27 cellular contexts compared by ENCODE assay signal in the genomic region with DNA sequence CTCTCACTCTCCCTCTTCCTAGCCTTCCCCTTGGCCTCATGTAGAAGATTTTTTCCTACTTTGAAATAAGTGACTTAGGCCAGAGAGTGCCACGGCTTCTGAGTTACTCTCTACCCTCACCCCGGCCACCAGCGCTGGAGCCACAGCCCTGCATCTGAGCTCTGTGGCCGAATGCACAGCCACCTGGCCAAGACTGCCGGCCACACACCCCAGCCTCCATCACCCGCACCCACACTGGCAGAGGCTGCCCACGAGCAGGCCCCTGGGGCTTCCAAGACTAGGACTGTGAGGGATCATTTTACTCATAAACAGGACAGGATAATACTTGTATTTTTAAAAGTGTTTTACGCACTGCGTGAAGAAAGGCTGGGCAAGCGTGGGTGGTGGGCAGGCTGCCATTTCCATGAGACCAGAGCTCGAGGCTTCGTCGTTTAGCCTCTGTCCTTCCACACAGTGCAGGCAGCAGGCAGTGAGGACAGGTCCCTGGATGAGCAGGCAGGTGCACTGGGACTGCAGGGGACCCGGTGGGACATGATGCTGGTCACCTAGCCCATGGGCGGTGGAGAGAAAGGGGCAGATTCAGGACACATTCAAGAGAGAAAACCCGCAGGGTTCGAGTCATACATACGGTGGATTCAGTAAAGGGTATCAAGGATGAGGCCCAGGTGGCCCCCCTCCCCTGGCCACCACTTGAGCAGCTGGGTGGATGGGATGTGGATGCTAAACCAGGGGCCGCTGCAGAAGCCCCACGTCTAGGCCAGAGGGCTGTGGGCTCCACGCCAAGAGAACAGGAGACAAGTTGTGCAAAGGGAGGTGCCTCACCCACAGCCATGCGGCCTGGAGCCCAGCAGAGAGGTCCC.
"Had no signal": no experiment of that assay in that cellular context is flagged by ENCODE, and none has a peak within 500 bp of the region (broad histone marks: within the 10 kb centered on the region; RNA-seq: fewer than 3 reads in every experiment).

No MANE protein-coding gene starts in this region.

- H3K36me3 Mint-ChIP-seq: activated naive CD8-positive, alpha-beta T cell treated with anti-CD3 and anti-CD28 coated beads for 36 hours; mesothelial cell of epicardium; naive B cell; T-cell had no signal

- H3K9me3 Mint-ChIP-seq: activated CD8-positive, alpha-beta T cell treated with anti-CD3 and anti-CD28 coated beads for 36 hours; activated naive CD8-positive, alpha-beta T cell treated with anti-CD3 and anti-CD28 coated beads for 36 hours; activated T-cell treated with anti-CD3 and anti-CD28 coated beads, Interleukin-2, amount 50 U/mL, for 72 hours; mesothelial cell of epicardium; naive B cell; T-cell had no signal

- DNase-seq: activated CD4-positive, alpha-beta T cell treated with anti-CD3 and anti-CD28 coated beads for 48 hours; activated CD8-positive, alpha-beta T cell treated with anti-CD3 and anti-CD28 coated beads for 36 hours; activated naive CD4-positive, alpha-beta T cell; activated naive CD8-positive, alpha-beta T cell treated with anti-CD3 and anti-CD28 coated beads for 36 hours; activated T-cell treated with anti-CD3 and anti-CD28 coated beads for 4 hours; activated T-cell treated with anti-CD3 and anti-CD28 coated beads, Interleukin-2, amount 50 U/mL, for 72 hours; adrenal gland; aorta; body of pancreas; dorsolateral prefrontal cortex; effector memory CD4-positive, alpha-beta T cell; hippocampal formation; left cardiac atrium; naive B cell; nephron progenitor cell; occipital lobe; spleen; stimulated activated naive CD4-positive, alpha-beta T cell; T-cell; tibial artery; upper lobe of right lung had no signal

- ATAC-seq: activated CD8-positive, alpha-beta T cell treated with anti-CD3 and anti-CD28 coated beads for 36 hours; activated T-cell treated with anti-CD3 and anti-CD28 coated beads, Interleukin-2, amount 50 U/mL, for 72 hours; body of pancreas; gastroesophageal sphincter; left cardiac atrium; right cardiac atrium; T-cell; upper lobe of right lung had no signal

- H3K36me3 ChIP-seq: adrenal gland, gastroesophageal sphincter, spleen, suprapubic skin, tibial artery, upper lobe of right lung had no signal

- H3K27ac ChIP-seq: adrenal gland, body of pancreas, coronary artery, dorsolateral prefrontal cortex, gastroesophageal sphincter, spleen, suprapubic skin, tibial artery, upper lobe of right lung had no signal

- FAIRE-seq: keratinocyte had no signal

- H3K27me3 ChIP-seq: adrenal gland, body of pancreas had no signal

- H3K9me3 ChIP-seq: adrenal gland, body of pancreas, gastroesophageal sphincter, spleen, suprapubic skin, tibial artery, upper lobe of right lung had no signal

- H3K27ac Mint-ChIP-seq: activated CD8-positive, alpha-beta T cell treated with anti-CD3 and anti-CD28 coated beads for 36 hours; activated naive CD8-positive, alpha-beta T cell treated with anti-CD3 and anti-CD28 coated beads for 36 hours; activated T-cell treated with anti-CD3 and anti-CD28 coated beads, Interleukin-2, amount 50 U/mL, for 72 hours; mesothelial cell of epicardium; naive B cell; nephron progenitor cell; T-cell had no signal

- H3K4me3 Mint-ChIP-seq: activated CD8-positive, alpha-beta T cell treated with anti-CD3 and anti-CD28 coated beads for 36 hours; activated naive CD8-positive, alpha-beta T cell treated with anti-CD3 and anti-CD28 coated beads for 36 hours; activated T-cell treated with anti-CD3 and anti-CD28 coated beads, Interleukin-2, amount 50 U/mL, for 72 hours; mesothelial cell of epicardium; naive B cell; nephron progenitor cell; T-cell had no signal

- H3K4me1 Mint-ChIP-seq: mesothelial cell of epicardium had no signal

- H3K4me3 ChIP-seq: adrenal gland, body of pancreas, coronary artery, dorsolateral prefrontal cortex, gastroesophageal sphincter, spleen, suprapubic skin, tibial artery, upper lobe of right lung had no signal
